In the genomic region with DNA sequence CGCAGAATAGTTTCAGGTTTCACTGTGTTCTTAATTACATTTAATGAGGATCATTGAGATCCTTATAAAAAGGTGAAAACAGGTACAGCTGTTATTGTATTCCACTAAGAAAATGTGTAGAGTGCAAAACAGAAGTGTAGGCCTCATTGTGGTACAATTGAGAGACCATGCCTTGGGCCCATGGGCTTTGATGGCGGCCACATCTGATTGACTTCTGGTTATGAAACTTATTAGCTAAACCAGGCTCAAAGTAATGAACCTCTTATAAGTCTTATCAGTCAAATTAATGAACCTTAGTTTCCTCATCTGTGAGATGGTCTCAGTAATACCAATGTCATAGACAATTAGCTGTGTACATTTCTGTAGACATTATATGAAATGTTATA, we compare ENCODE assay signal across 18 cellular contexts.
DNase-seq lines count a peak whose midpoint lies in the region; ATAC-seq, FAIRE-seq and TF ChIP-seq lines count a peak whose summit lies in the region.
"Had no signal": no experiment of that assay in that cellular context is flagged by ENCODE, and none has a peak within 500 bp of the region (broad histone marks: within the 10 kb centered on the region; RNA-seq: fewer than 3 reads in every experiment).

No MANE protein-coding gene starts in this region.

- CTCF ChIA-PET in endothelial cell of umbilical vein (lab: Charles Lee): interaction anchor here (0.7 to 1.3 kb wide), 2 partner anchors 10 to 13 kb away, joined by 3 to 4 read pairs; no protein-coding TSS in a partner anchor
- CTCF ChIA-PET in naive thymus-derived CD4-positive, alpha-beta T cell (lab: Charles Lee): interaction anchor here (0.5 kb wide), 1 partner anchor 215 kb away, joined by 4 read pairs; no protein-coding TSS in a partner anchor

- H3K9ac ChIP-seq in BLaER1: no peak overlapping the region
- H3K9ac ChIP-seq in endothelial cell of umbilical vein (replicated peaks; ENCODE audit: extremely low read depth, insufficient read depth, low read length): no peak overlapping the region
- H3K9ac ChIP-seq in neural cell (ENCODE audit: low read length): no peak overlapping the region
- H3K9ac ChIP-seq: GM23248 had no signal

- no peaks in the 10 kb centered on the region for H3K9me2 ChIP-seq in neural cell (ENCODE audit: insufficient read depth, low read length)

- peaks cover 0 to 39% (median 0%) of the 10 kb centered on the region in 5 donors for H3K36me3 Mint-ChIP-seq in naive thymus-derived CD4-positive, alpha-beta T cell
- H3K36me3 Mint-ChIP-seq: CD8-positive, alpha-beta T cell had no signal

- no peaks in the 10 kb centered on the region for H3K79me2 ChIP-seq in endothelial cell of umbilical vein (ENCODE audit: control insufficient read depth, insufficient read depth, low read length)
- no peaks in the 10 kb centered on the region for H3K79me2 ChIP-seq in neural cell (replicated peaks; ENCODE audit: insufficient read depth, low read length)

- no peak for TF ChIP-seq POLR2A in endothelial cell of umbilical vein (IDR thresholded peaks at IDR 0.05; ENCODE audit: low read depth, low read length)

- no peak overlapping the region for H3K4me3 ChIP-seq in BLaER1
- H3K4me3 ChIP-seq in endothelial cell of umbilical vein (replicated peaks in 1 of 3; ENCODE audit: insufficient read depth in 1 of 3, low read depth in 1 of 3, low read length in 3 of 3): no peak overlapping the region
- no peak overlapping the region for H3K4me3 ChIP-seq in neural cell (ENCODE audit: low read length)
- no peak overlapping the region for H3K4me3 ChIP-seq in naive thymus-derived CD4-positive, alpha-beta T cell (ENCODE audit: low read length)
- H3K4me3 ChIP-seq in pancreas: no peak overlapping the region
- H3K4me3 ChIP-seq: GM23248, SJSA1 had no signal

- no peak overlapping the region for H3K27ac Mint-ChIP-seq in naive thymus-derived CD4-positive, alpha-beta T cell
- H3K27ac Mint-ChIP-seq: CD8-positive, alpha-beta T cell had no signal

- H3K27ac ChIP-seq in BLaER1 (no peak overlapping the region), endothelial cell of umbilical vein (ENCODE audit: insufficient read depth, low read depth, low read length) (no peak overlapping the region), neural cell (ENCODE audit: low read length) (no peak overlapping the region), pancreas (no peak overlapping the region)
- no peak overlapping the region for H3K27ac ChIP-seq in naive thymus-derived CD4-positive, alpha-beta T cell (ENCODE audit: low read depth, low read length)
- H3K27ac ChIP-seq: GM23248, SJSA1 had no signal

- POLR2A ChIA-PET in endothelial cell of umbilical vein (lab: Charles Lee): no interaction called here
- POLR2A ChIA-PET in naive thymus-derived CD4-positive, alpha-beta T cell (lab: Charles Lee): interaction anchor here (0.8 to 0.9 kb wide), 2 partner anchors 10 to 13 kb away, joined by 3 to 4 read pairs; no protein-coding TSS in a partner anchor

- no peaks in the 10 kb centered on the region for H3K9me1 ChIP-seq in endothelial cell of umbilical vein (replicated peaks; ENCODE audit: control insufficient read depth, extremely low read depth, insufficient read depth, low read length)

- no peaks in the 10 kb centered on the region for H3K27me3 Mint-ChIP-seq in naive thymus-derived CD4-positive, alpha-beta T cell

- TF ChIP-seq RAD21 in neural cell (conservative IDR thresholded peaks at IDR 0.05): no peak

- DNase-seq in GM18507 (ENCODE audit: extremely low spot score, insufficient read length, low read depth): no peak
- no peak for DNase-seq in endothelial cell of umbilical vein (ENCODE audit: low read depth, low spot score)
- no peak for DNase-seq in naive thymus-derived CD4-positive, alpha-beta T cell
- DNase-seq in Right ventricle myocardium superior: no peak
- no peak for DNase-seq in pancreas
- DNase-seq: BE2C; CD8-positive, alpha-beta T cell; DMS79 treated with DMSO at 0.1 percent for 48 hours; GM23248; KG1; NCI-H1092; NCI-H446 treated with DMSO at 0.1 percent for 48 hours; NCI-H774 had no signal

- H4K20me1 ChIP-seq in BLaER1 (no peaks in the 10 kb centered on the region), endothelial cell of umbilical vein (replicated peaks; ENCODE audit: control insufficient read depth, extremely low read depth, insufficient read depth, low read length) (no peaks in the 10 kb centered on the region), neural cell (ENCODE audit: insufficient read depth) (no peaks in the 10 kb centered on the region)

- BruUV-seq in endothelial cell of umbilical vein (replicated peaks; lab: Mats Ljungman, UMichigan): no TSS peak

- TF ChIP-seq CTCF in endothelial cell of umbilical vein (IDR thresholded peaks at IDR 0.05; ENCODE audit: extremely low read depth in 1 of 2, insufficient read depth in 1 of 2, low read depth in 1 of 2, low read length in 2 of 2): no peak
- no peak for TF ChIP-seq CTCF in neural cell (IDR thresholded peaks at IDR 0.05; ENCODE audit: poor library complexity, severe bottlenecking)
- TF ChIP-seq CTCF in pancreas (IDR thresholded peaks at IDR 0.05): no peak

- H3K27me3 ChIP-seq in BLaER1 (no peaks in the 10 kb centered on the region), endothelial cell of umbilical vein (ENCODE audit: control insufficient read depth in 2 of 2, insufficient read depth in 2 of 2, low read length in 2 of 2) (no peaks in the 10 kb centered on the region), neural cell (ENCODE audit: insufficient read depth, low read depth, low read length) (no peaks in the 10 kb centered on the region), pancreas (no peaks in the 10 kb centered on the region)
- no peaks in the 10 kb centered on the region for H3K27me3 ChIP-seq in naive thymus-derived CD4-positive, alpha-beta T cell (ENCODE audit: control insufficient read depth in 2 of 2, insufficient read depth in 2 of 2, low read length in 2 of 2)
- H3K27me3 ChIP-seq: BE2C, SJSA1 had no signal

- no peaks in the 10 kb centered on the region for H3F3A ChIP-seq in neural cell (ENCODE audit: insufficient read depth, low read length, poor library complexity, severe bottlenecking)

- peaks cover 9% of the 10 kb centered on the region for H3K9me3 ChIP-seq in BLaER1
- H3K9me3 ChIP-seq in endothelial cell of umbilical vein (replicated peaks; ENCODE audit: control insufficient read depth, insufficient read depth, low read length): no peaks in the 10 kb centered on the region
- H3K9me3 ChIP-seq in neural cell (ENCODE audit: low read length): no peaks in the 10 kb centered on the region
- H3K9me3 ChIP-seq in naive thymus-derived CD4-positive, alpha-beta T cell (ENCODE audit: control insufficient read depth in 2 of 3, low read length in 3 of 3): no peaks in the 10 kb centered on the region
- H3K9me3 ChIP-seq in pancreas: no peaks in the 10 kb centered on the region
- H3K9me3 ChIP-seq: BE2C, SJSA1 had no signal

- H3K4me2 ChIP-seq in BLaER1 (peak overlapping the region; percentile 88), endothelial cell of umbilical vein (ENCODE audit: insufficient read depth, low read length) (no peak overlapping the region), neural cell (ENCODE audit: low read length) (no peak overlapping the region)

- FAIRE-seq in GM18507 (lab: Jason Lieb, UNC) (peak; percentile 42), endothelial cell of umbilical vein (lab: Jason Lieb, UNC) (peak; percentile 65), pancreas (lab: Jason Lieb, UNC) (no peak)

- H3K4me1 ChIP-seq in BLaER1 (peaks cover 85% of the 10 kb centered on the region), endothelial cell of umbilical vein (ENCODE audit: control insufficient read depth, extremely low read depth, insufficient read depth, low read length) (peaks cover 36% of the 10 kb centered on the region), pancreas (no peaks in the 10 kb centered on the region)
- H3K4me1 ChIP-seq in naive thymus-derived CD4-positive, alpha-beta T cell (ENCODE audit: control insufficient read depth in 2 of 2, insufficient read depth in 2 of 2, low read length in 2 of 2): peaks cover 8 to 9% of the 10 kb centered on the region in 2 donors

- 97 to 100% methylated on average over 2 of the region's 2 CpGs for WGBS in pancreas, 2 donors

- H2AFZ ChIP-seq in endothelial cell of umbilical vein (ENCODE audit: low read depth, low read length): no peak overlapping the region
- no peak overlapping the region for H2AFZ ChIP-seq in neural cell (ENCODE audit: low read depth, low read length)
- H2AFZ ChIP-seq: GM23248 had no signal

- H3K36me3 ChIP-seq in BLaER1: no peaks in the 10 kb centered on the region
- no peaks in the 10 kb centered on the region for H3K36me3 ChIP-seq in endothelial cell of umbilical vein (ENCODE audit: control insufficient read depth in 2 of 2, extremely low read depth in 1 of 2, insufficient read depth in 2 of 2, low read length in 2 of 2)
- H3K36me3 ChIP-seq in neural cell (ENCODE audit: insufficient read depth, low read length): no peaks in the 10 kb centered on the region
- H3K36me3 ChIP-seq in naive thymus-derived CD4-positive, alpha-beta T cell (ENCODE audit: control insufficient read depth in 2 of 3, insufficient read depth in 3 of 3, low read length in 3 of 3): no peaks in the 10 kb centered on the region
- no peaks in the 10 kb centered on the region for H3K36me3 ChIP-seq in pancreas
- H3K36me3 ChIP-seq: BE2C, SJSA1 had no signal

- H3K4me1 Mint-ChIP-seq in naive thymus-derived CD4-positive, alpha-beta T cell: peaks cover 13 to 56% (median 18%) of the 10 kb centered on the region in 7 donors

- peak; percentile 2 for TF ChIP-seq EP300 in neural cell (conservative IDR thresholded peaks at IDR 0.05; ENCODE audit: poor library complexity, severe bottlenecking)

- no peak overlapping the region for H3K4me3 Mint-ChIP-seq in naive thymus-derived CD4-positive, alpha-beta T cell
- H3K4me3 Mint-ChIP-seq: CD8-positive, alpha-beta T cell had no signal

- H3K9me3 Mint-ChIP-seq in naive thymus-derived CD4-positive, alpha-beta T cell: peaks cover 0 to 10% (median 0%) of the 10 kb centered on the region in 11 donors
- H3K9me3 Mint-ChIP-seq: CD8-positive, alpha-beta T cell had no signal

- ATAC-seq in naive thymus-derived CD4-positive, alpha-beta T cell: no peak
- ATAC-seq in Right ventricle myocardium superior (ENCODE audit: poor library complexity) (no peak), pancreas (no peak)
- ATAC-seq: CD8-positive, alpha-beta T cell; HCT116; PC-3 had no signal

- dilution Hi-C loops in endothelial cell of umbilical vein (cut with MboI; ENCODE audit: extremely low pct_ligation_motif_present, low sequenced_read_pairs): no loop called here

- intact Hi-C loops in endothelial cell of umbilical vein (cut with micrococcal nuclease) (loop anchor here (1.0 kb wide), 1 partner anchor 14 kb away; no protein-coding TSS in a partner anchor), Right ventricle myocardium superior (cut with DNase I) (no loop called here), pancreas (cut with DNase I) (no loop called here)
- intact Hi-C loops in naive thymus-derived CD4-positive, alpha-beta T cell (cut with micrococcal nuclease): loop anchor here (2.0 to 10.0 kb wide), 2 partner anchors 39 to 205 kb away; partner anchors contain the start of gene TMEM242 (in 1 of the 2)

TF ChIP-seq in endothelial cell of umbilical vein, 7 proteins besides CTCF, POLR2A, EP300 and RAD21 (continues in another document):
- no peak for TF ChIP-seq FOS (IDR thresholded peaks at IDR 0.05; ENCODE audit: borderline replicate concordance, insufficient read depth, low read length)

TF ChIP-seq in neural cell, 6 proteins besides CTCF, POLR2A, EP300 and RAD21 (continues in another document):
- TF ChIP-seq EZH2 (IDR thresholded peaks at IDR 0.05; ENCODE audit: borderline replicate concordance, insufficient read depth, low read length, poor library complexity, severe bottlenecking): no peak

Comparison
In these comparisons a context has a peak if more than half of its experiments do, and no peak if none do; other contexts are left out.
1. intact Hi-C loops: an anchor here in endothelial cell of umbilical vein (1.0 kb wide) and naive thymus-derived CD4-positive, alpha-beta T cell (2.0 to 10.0 kb wide); none called in Right ventricle myocardium superior and pancreas.